Comparison of ENCODE assay signal across 1 cellular context in genomic region chr19:43774103-43774939, GRCh38.
TF ChIP-seq lines count a peak whose summit lies in the region.

No MANE protein-coding gene starts in this region.

TF ChIP-seq in HepG2, 621 proteins besides CTCF, POLR2A, EP300 and RAD21 (continues in another document):
- no peak for TF ChIP-seq DNMT3B (CRISPR knock-in tag; conservative IDR thresholded peaks at IDR 0.05)
- no peak for TF ChIP-seq SNAPC2 (CRISPR knock-in tag; IDR thresholded peaks at IDR 0.05)
- peak; percentile 69 for TF ChIP-seq THAP11 (CRISPR knock-in tag; IDR thresholded peaks at IDR 0.05)
- no peak for TF ChIP-seq ZNF780A (CRISPR knock-in tag; IDR thresholded peaks at IDR 0.05)
- TF ChIP-seq ZFP36 (IDR thresholded peaks at IDR 0.05; ENCODE audit: borderline replicate concordance, low read depth, low read length, partially characterized antibody), result no peak
- peak; percentile 25 for TF ChIP-seq YY1 (IDR thresholded peaks at IDR 0.05; ENCODE audit: insufficient read depth, insufficient replicate concordance, low read depth, low read length)
- TF ChIP-seq ELF3 (CRISPR knock-in tag; IDR thresholded peaks at IDR 0.05), result 0 out of 2 replicates have a peak, but pooled peaks have one; percentile 32
- TF ChIP-seq ZNF430 (CRISPR knock-in tag; IDR thresholded peaks at IDR 0.05), result peak; percentile 62; the same call in 1 of the 2 replicates
- no peak for TF ChIP-seq ZNF629 (CRISPR knock-in tag; conservative IDR thresholded peaks at IDR 0.05)
- no peak for TF ChIP-seq SP140L (CRISPR knock-in tag; IDR thresholded peaks at IDR 0.05; ENCODE audit: borderline replicate concordance)
- no peak for TF ChIP-seq LRRFIP1 (CRISPR knock-in tag; conservative IDR thresholded peaks at IDR 0.05)
- TF ChIP-seq CBX1 (IDR thresholded peaks at IDR 0.05; ENCODE audit: low read depth), result no peak
- TF ChIP-seq ZNF652 (CRISPR knock-in tag; IDR thresholded peaks at IDR 0.05; ENCODE audit: borderline replicate concordance, low read depth), result no peak
- peak; percentile 56 to 84; a peak in 3 of 4 replicates for TF ChIP-seq NR2F1 (CRISPR knock-in tag; IDR thresholded peaks at IDR 0.05)
- no peak for TF ChIP-seq ZNF256 (CRISPR knock-in tag; conservative IDR thresholded peaks at IDR 0.05)
- TF ChIP-seq ZNF230 (CRISPR knock-in tag; IDR thresholded peaks at IDR 0.05), result 0 out of 2 replicates have a peak, but pooled peaks have one; percentile 45
- no peak for TF ChIP-seq CSRNP2 (CRISPR knock-in tag; conservative IDR thresholded peaks at IDR 0.05; ENCODE audit: low read depth)
- no peak for TF ChIP-seq ATF6 (CRISPR knock-in tag; conservative IDR thresholded peaks at IDR 0.05)
- TF ChIP-seq SIN3B (IDR thresholded peaks at IDR 0.05; ENCODE audit: low read length), result no peak
- TF ChIP-seq ZNF564 (CRISPR knock-in tag; IDR thresholded peaks at IDR 0.05), result 0 out of 2 replicates have a peak, but pooled peaks have one; percentile 41
- no peak for TF ChIP-seq ZFP36L1 (CRISPR knock-in tag; IDR thresholded peaks at IDR 0.05)
- no peak for TF ChIP-seq ZMYM4 (CRISPR knock-in tag; IDR thresholded peaks at IDR 0.05)
- no peak for TF ChIP-seq SP5 (CRISPR knock-in tag; IDR thresholded peaks at IDR 0.05; ENCODE audit: borderline replicate concordance, low read depth)
- peak; percentile 41; the same call in 1 of the 2 replicates for TF ChIP-seq ARID5B (CRISPR knock-in tag; IDR thresholded peaks at IDR 0.05)
- TF ChIP-seq ZNF281 (CRISPR knock-in tag; IDR thresholded peaks at IDR 0.05; ENCODE audit: borderline replicate concordance), result no peak
- TF ChIP-seq ZNF260 (CRISPR knock-in tag; IDR thresholded peaks at IDR 0.05; ENCODE audit: borderline replicate concordance, low read depth), result no peak
- TF ChIP-seq ZFP91 (CRISPR knock-in tag; IDR thresholded peaks at IDR 0.05; ENCODE audit: borderline replicate concordance), result peak; percentile 85; the same call in 1 of the 2 replicates
- TF ChIP-seq HNF4A (CRISPR knock-in tag; IDR thresholded peaks at IDR 0.05), result no peak
- no peak for TF ChIP-seq GTF2F1 (IDR thresholded peaks at IDR 0.05; ENCODE audit: low read length)
- peak; percentile 73 for TF ChIP-seq MYC (CRISPR knock-in tag; IDR thresholded peaks at IDR 0.05; ENCODE audit: borderline replicate concordance)
- TF ChIP-seq NFATC3 (CRISPR knock-in tag; IDR thresholded peaks at IDR 0.05), result no peak
- TF ChIP-seq ZSCAN30 (CRISPR knock-in tag; IDR thresholded peaks at IDR 0.05), result no peak
- TF ChIP-seq ZNF709 (CRISPR knock-in tag; IDR thresholded peaks at IDR 0.05), result no peak
- peak; percentile 60; the same call in 1 of the 2 replicates for TF ChIP-seq FOXC1 (CRISPR knock-in tag; IDR thresholded peaks at IDR 0.05; ENCODE audit: borderline replicate concordance)
- no peak for TF ChIP-seq ZNF776 (CRISPR knock-in tag; IDR thresholded peaks at IDR 0.05)
- peak; percentile 55; the same call in 1 of the 2 replicates for TF ChIP-seq HDAC1 (CRISPR knock-in tag; IDR thresholded peaks at IDR 0.05)
- TF ChIP-seq CBX2 (IDR thresholded peaks at IDR 0.05; ENCODE audit: low read depth, low read length), result no peak
- no peak for TF ChIP-seq CBX2 (CRISPR knock-in tag; IDR thresholded peaks at IDR 0.05; ENCODE audit: low read depth)
- no peak for TF ChIP-seq HNRNPH1 (optimal IDR thresholded peaks at IDR 0.05; ENCODE audit: low read depth, low read length)
- TF ChIP-seq DZIP1 (CRISPR knock-in tag; IDR thresholded peaks at IDR 0.05), result peak; percentile 28; the same call in 1 of the 2 replicates
- TF ChIP-seq ZNF543 (CRISPR knock-in tag; IDR thresholded peaks at IDR 0.05), result no peak
- TF ChIP-seq U2AF1 (optimal IDR thresholded peaks at IDR 0.05; ENCODE audit: low read depth, low read length), result no peak
- TF ChIP-seq ATF4 (CRISPR knock-in tag; IDR thresholded peaks at IDR 0.05), result no peak
- no peak for TF ChIP-seq RBFOX2 (IDR thresholded peaks at IDR 0.05; ENCODE audit: low read depth, low read length)
- TF ChIP-seq ZNF550 (CRISPR knock-in tag; IDR thresholded peaks at IDR 0.05; ENCODE audit: borderline replicate concordance), result no peak
- no peak for TF ChIP-seq ZNF446 (CRISPR knock-in tag; IDR thresholded peaks at IDR 0.05)
- TF ChIP-seq SAP130 (CRISPR knock-in tag; IDR thresholded peaks at IDR 0.05; ENCODE audit: low read depth), result peak; percentile 68
